ENCODE assay signal across 11 cellular contexts in the genomic region with DNA sequence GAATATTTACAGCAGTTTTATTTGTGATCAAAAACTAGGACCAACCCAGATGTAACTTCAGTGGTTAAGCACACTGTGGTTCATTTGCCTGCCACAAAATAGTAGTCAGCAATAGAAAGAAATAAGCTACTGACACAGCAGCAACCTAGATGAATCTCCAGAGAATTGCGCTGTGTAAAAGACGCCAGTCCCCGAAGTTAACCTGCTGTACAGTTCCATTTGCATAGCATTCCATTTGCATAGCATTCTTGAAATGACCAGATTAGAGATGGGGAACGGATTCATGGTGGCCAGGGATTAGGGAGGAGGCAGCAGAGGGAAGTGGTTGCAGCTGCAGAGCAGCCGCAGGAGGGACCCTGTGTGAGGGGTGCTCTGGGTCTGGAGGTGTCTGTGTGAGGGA. TPM values are rescaled to one million over a fixed set of nuclear protein-coding genes. Genes with fewer than 3 reads are reported as not detected.
DNase-seq lines count a peak whose midpoint lies in the region; ATAC-seq and TF ChIP-seq lines count a peak whose summit lies in the region.
"Had no signal": no experiment of that assay in that cellular context is flagged by ENCODE, and none has a peak within 500 bp of the region (broad histone marks: within the 10 kb centered on the region; RNA-seq: fewer than 3 reads in every experiment).

No MANE protein-coding gene starts in this region.

- H3K9me3 ChIP-seq in BLaER1 (no peaks in the 10 kb centered on the region), left lung (no peaks in the 10 kb centered on the region)
- H3K9me3 ChIP-seq: A549 had no signal

- no peak overlapping the region for H3K9ac ChIP-seq in BLaER1

- no peak for DNase-seq in NCI-H146 (lab: John Stamatoyannopoulos, UW)
- no peak for DNase-seq in left lung
- no peak for DNase-seq in activated gamma-delta T cell (lab: John Stamatoyannopoulos, UW)
- DNase-seq in iPS-NIHi7 (ENCODE audit: extremely low spot score): no peak
- DNase-seq: DMS79 had no signal

- H3K4me3 ChIP-seq in BLaER1 (no peak overlapping the region), left lung (no peak overlapping the region)
- H3K4me3 ChIP-seq: A549, skin epidermis had no signal

- ATAC-seq in GM19324 (IDR thresholded peaks at IDR 0.05; ENCODE audit: low FRiP score, unreplicated experiment) (peak; percentile 73), HG02588 (IDR thresholded peaks at IDR 0.05; ENCODE audit: unreplicated experiment) (peak; percentile 92), HG03354 (IDR thresholded peaks at IDR 0.05; ENCODE audit: poor library complexity, severe bottlenecking, unreplicated experiment) (peak; percentile 91), left lung (no peak)
- ATAC-seq: A549 had no signal

- H3K27me3 ChIP-seq in BLaER1 (no peaks in the 10 kb centered on the region), left lung (no peaks in the 10 kb centered on the region)

- H3K27ac ChIP-seq in BLaER1 (no peak overlapping the region), left lung (no peak overlapping the region)
- H3K27ac ChIP-seq: A549, skin epidermis had no signal

- peak overlapping the region; percentile 43 for H3K4me2 ChIP-seq in BLaER1
- H3K4me2 ChIP-seq: A549 had no signal

- intact Hi-C loops in left lung (cut with DNase I): no loop called here

- H4K20me1 ChIP-seq in BLaER1: no peaks in the 10 kb centered on the region

- H3K4me1 ChIP-seq in BLaER1: peaks cover 9% of the 10 kb centered on the region
- no peaks in the 10 kb centered on the region for H3K4me1 ChIP-seq in left lung
- H3K4me1 ChIP-seq: A549 had no signal

- no peak for TF ChIP-seq CTCF in left lung (IDR thresholded peaks at IDR 0.05)

- peaks cover 29% of the 10 kb centered on the region for H3K36me3 ChIP-seq in BLaER1
- peaks cover 0 to 54% of the 10 kb centered on the region in 2 donors for H3K36me3 ChIP-seq in left lung

RNA-seq across cellular contexts. Expression of gene NFATC1, which starts 39.3 kb away (rescaled TPM):
- total RNA-seq in left lung: 10 to 100 TPM; 16.0 to 17.1 TPM
